In genomic region chr11:71240865-71241691, GRCh38 we compare ENCODE assay signal across 9 cellular contexts. TPM values are rescaled to one million over a fixed set of nuclear protein-coding genes. Genes with fewer than 3 reads are reported as not detected.
DNase-seq lines count a peak whose midpoint lies in the region; ATAC-seq and TF ChIP-seq lines count a peak whose summit lies in the region.
"Had no signal": no experiment of that assay in that cellular context is flagged by ENCODE, and none has a peak within 500 bp of the region (broad histone marks: within the 10 kb centered on the region; RNA-seq: fewer than 3 reads in every experiment).

No MANE protein-coding gene starts in this region.

- H3K27ac ChIP-seq in Panc1 (ENCODE audit: low read length): no peak overlapping the region
- no peak overlapping the region for H3K27ac ChIP-seq in heart right ventricle
- H3K27ac ChIP-seq: ascending aorta had no signal

- ATAC-seq in Panc1: peak; percentile 72
- ATAC-seq in heart right ventricle: peak in 5 of 8 donors; percentile 50 to 75 (median 72)
- no peak for ATAC-seq in GM18502 (IDR thresholded peaks at IDR 0.05; ENCODE audit: poor library complexity, unreplicated experiment)
- no peak for ATAC-seq in GM21526 (IDR thresholded peaks at IDR 0.05; ENCODE audit: low FRiP score, unreplicated experiment)

- H3K27me3 ChIP-seq in H7 (ENCODE audit: control insufficient read depth, insufficient read depth, low read length) (no peaks in the 10 kb centered on the region), Panc1 (ENCODE audit: control insufficient read depth, insufficient read depth, low read length) (no peaks in the 10 kb centered on the region), heart right ventricle (peaks cover 0 to 78% (median 53%) of the 10 kb centered on the region in 7 donors)
- H3K27me3 ChIP-seq: ascending aorta had no signal

- DNase-seq in H7: peak; percentile 78
- DNase-seq in Panc1 (ENCODE audit: low read depth, low spot score): no peak
- DNase-seq in heart right ventricle: no peak
- DNase-seq in smooth muscle cell of the brain vasculature (ENCODE audit: low read depth, low spot score): peak; percentile 33
- no peak for DNase-seq in T-helper 1 cell

- 22 to 30% methylated on average over 17 of the region's 17 CpGs for WGBS in heart right ventricle, 2 donors

- no TSS peak for BruUV-seq in Panc1 (replicated peaks; lab: Mats Ljungman, UMichigan)

- intact Hi-C loops in Panc1 (cut with micrococcal nuclease; ENCODE audit: unreplicated experiment): no loop called here
- intact Hi-C loops in heart right ventricle (cut with DNase I): no loop called here

- H3K4me3 ChIP-seq in H7 (ENCODE audit: insufficient read depth, low read depth, low read length) (no peak overlapping the region), Panc1 (ENCODE audit: low read depth in 2 of 2, low read length in 2 of 2) (no peak overlapping the region), heart right ventricle (peak overlapping the region in 1 of 10 donors; percentile 7)

- no peak for TF ChIP-seq CTCF in Panc1 (IDR thresholded peaks at IDR 0.05)
- no peak for TF ChIP-seq CTCF in heart right ventricle (IDR thresholded peaks at IDR 0.05)

- CTCF ChIA-PET in Panc1 (lab: Charles Lee): no interaction called here

- in situ Hi-C loops in Panc1 (cut with HindIII; ENCODE audit: low pct_unique_long_range_greater_than_20kb, low sequenced_read_pairs): no loop called here

- POLR2A ChIA-PET in Panc1 (lab: Charles Lee): no interaction called here

- no peaks in the 10 kb centered on the region for H3K9me3 ChIP-seq in Panc1 (ENCODE audit: control insufficient read depth, insufficient read depth, low read depth, low read length)
- no peaks in the 10 kb centered on the region for H3K9me3 ChIP-seq in heart right ventricle
- H3K9me3 ChIP-seq: ascending aorta had no signal

- H3K4me1 ChIP-seq in Panc1 (ENCODE audit: control insufficient read depth, insufficient read depth, low read length): peaks cover 5% of the 10 kb centered on the region; the same call in 1 of the 2 replicates
- peaks cover 0 to 6% (median 0%) of the 10 kb centered on the region in 9 donors for H3K4me1 ChIP-seq in heart right ventricle
- H3K4me1 ChIP-seq: ascending aorta had no signal

- H3K36me3 ChIP-seq in H7 (replicated peaks; ENCODE audit: control insufficient read depth, insufficient read depth, low read length): peaks cover 3% of the 10 kb centered on the region
- no peaks in the 10 kb centered on the region for H3K36me3 ChIP-seq in Panc1 (ENCODE audit: control insufficient read depth, insufficient read depth, low read length)
- no peaks in the 10 kb centered on the region for H3K36me3 ChIP-seq in heart right ventricle
- H3K36me3 ChIP-seq: ascending aorta had no signal

RNA-seq across cellular contexts. Expression of gene SHANK2, which starts 11.3 kb away (rescaled TPM):
- 9.7 and 14.8 TPM in 2 replicates for total RNA-seq in H7 (2014; rRNA removed; shearing (Covaris generic))
- total RNA-seq in Panc1 (2021; ENCODE audit: unreplicated experiment) (1.7 TPM), heart right ventricle (under 1 TPM in 8 of 10 donors, not detected in 2; 0.06 to 0.71 (median 0.56) TPM)
- polyA plus RNA-seq in Panc1 (2012; ENCODE audit: insufficient read length): 1.0 TPM
- under 1 TPM; under 0.01 to 0.07 TPM for polyA plus RNA-seq in heart right ventricle
- polyA plus RNA-seq: IgD-negative memory B cell had no signal

Comparison
In these comparisons a context has a peak if more than half of its experiments do, and no peak if none do; other contexts are left out.
1. DNase-seq: peak in H7 (single experiment) and smooth muscle cell of the brain vasculature (single experiment); none in Panc1 (single experiment), heart right ventricle (0 of 2) and T-helper 1 cell (0 of 5).
2. ATAC-seq: peak in Panc1 (single experiment) and heart right ventricle (5 of 8); none in GM18502 (single experiment) and GM21526 (single experiment).